In the genomic region with DNA sequence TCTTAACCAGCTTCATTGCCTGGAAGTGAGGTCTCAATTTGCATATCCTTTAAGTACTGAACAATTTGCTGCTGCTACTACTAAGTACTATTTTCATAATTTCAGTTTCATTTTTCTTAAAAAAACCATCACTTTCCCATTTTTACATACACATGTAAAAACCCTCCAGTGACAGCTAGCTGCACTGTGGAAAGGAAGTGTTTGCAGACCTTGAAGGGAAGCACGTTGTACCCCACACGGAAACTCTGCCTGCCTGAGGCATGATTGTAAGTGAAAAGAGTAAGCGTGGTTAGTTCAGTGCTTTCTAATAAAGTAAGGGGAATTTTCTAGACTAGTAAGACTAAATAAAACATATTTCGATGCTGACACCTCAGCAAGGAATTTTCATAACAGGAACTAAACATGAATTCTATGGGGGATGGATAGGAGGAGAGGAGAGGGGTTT, we compare ENCODE assay signal across 9 cellular contexts.
DNase-seq lines count a peak whose midpoint lies in the region; ATAC-seq and TF ChIP-seq lines count a peak whose summit lies in the region.
"Had no signal": no experiment of that assay in that cellular context is flagged by ENCODE, and none has a peak within 500 bp of the region (broad histone marks: within the 10 kb centered on the region; RNA-seq: fewer than 3 reads in every experiment).

No MANE protein-coding gene starts in this region.

- intact Hi-C loops in gastrocnemius medialis (cut with DNase I; ENCODE audit: low total_unique reads) = no loop called here

- peak overlapping the region in 1 of 4 donors; percentile 19 for H3K27ac ChIP-seq in gastrocnemius medialis

- no peaks in the 10 kb centered on the region for H3K9me3 Mint-ChIP-seq in activated CD8-positive, alpha-beta memory T cell treated with anti-CD3 and anti-CD28 coated beads, Interleukin-2, amount 10 ng/mL, durations not matched to agents 7 days and 5 days (ENCODE audit: low read depth)
- no peaks in the 10 kb centered on the region for H3K9me3 Mint-ChIP-seq in progenitor cell of endocrine pancreas (ENCODE audit: low read depth)
- peaks cover 3% of the 10 kb centered on the region for H3K9me3 Mint-ChIP-seq in glutamatergic neuron (ENCODE audit: unreplicated experiment)

- no peaks in the 10 kb centered on the region for H3K27me3 Mint-ChIP-seq in activated CD8-positive, alpha-beta memory T cell treated with anti-CD3 and anti-CD28 coated beads, Interleukin-2, amount 10 ng/mL, durations not matched to agents 7 days and 5 days
- H3K27me3 Mint-ChIP-seq in progenitor cell of endocrine pancreas (no peaks in the 10 kb centered on the region), glutamatergic neuron (ENCODE audit: unreplicated experiment) (peaks cover 4% of the 10 kb centered on the region)

- no peak for TF ChIP-seq POLR2A in gastrocnemius medialis (IDR thresholded peaks at IDR 0.05)

- no peaks in the 10 kb centered on the region for H3K9me3 ChIP-seq in gastrocnemius medialis

- DNase-seq in activated CD8-positive, alpha-beta memory T cell treated with anti-CD3 and anti-CD28 coated beads, Interleukin-2, amount 10 ng/mL, durations not matched to agents 7 days and 5 days = peak; percentile 67
- DNase-seq in stimulated activated CD4-positive, alpha-beta T cell treated with anti-CD3 and anti-CD28 coated beads, Interleukin-12 subunit alpha, Interleukin-12 subunit beta, amount 100 ng/mL, for 24 hours (ENCODE audit: low read depth in 2 of 2) = peak; percentile 40 to 54
- no peak for DNase-seq in DMS153 (lab: John Stamatoyannopoulos, UW)
- DNase-seq in progenitor cell of endocrine pancreas (ENCODE audit: low spot score, unreplicated experiment) = no peak
- DNase-seq in glutamatergic neuron = no peak
- DNase-seq in gastrocnemius medialis = no peak

- peak overlapping the region; percentile 83 for H3K27ac Mint-ChIP-seq in activated CD8-positive, alpha-beta memory T cell treated with anti-CD3 and anti-CD28 coated beads, Interleukin-2, amount 10 ng/mL, durations not matched to agents 7 days and 5 days
- H3K27ac Mint-ChIP-seq in progenitor cell of endocrine pancreas = no peak overlapping the region
- no peak overlapping the region for H3K27ac Mint-ChIP-seq in glutamatergic neuron (ENCODE audit: unreplicated experiment)

- H3K4me3 Mint-ChIP-seq in activated CD8-positive, alpha-beta memory T cell treated with anti-CD3 and anti-CD28 coated beads, Interleukin-2, amount 10 ng/mL, durations not matched to agents 7 days and 5 days = peak overlapping the region; percentile 60
- H3K4me3 Mint-ChIP-seq in progenitor cell of endocrine pancreas (ENCODE audit: low read depth) (no peak overlapping the region), glutamatergic neuron (ENCODE audit: unreplicated experiment) (no peak overlapping the region)

- ATAC-seq in GM19023 (IDR thresholded peaks at IDR 0.05; ENCODE audit: unreplicated experiment) (peak; percentile 86), HG02938 (IDR thresholded peaks at IDR 0.05; ENCODE audit: unreplicated experiment) (peak; percentile 74), gastrocnemius medialis (no peak)
- ATAC-seq in activated CD8-positive, alpha-beta memory T cell treated with anti-CD3 and anti-CD28 coated beads, Interleukin-2, amount 10 ng/mL, durations not matched to agents 7 days and 5 days = peak; percentile 78

- in situ Hi-C loops in gastrocnemius medialis (cut with MboI; ENCODE audit: low sequenced_read_pairs in 4 of 4) = loop anchor here (10.0 kb wide), 3 partner anchors 352 to 482 kb away; partner anchors contain the start of gene PPID (in 1 of the 4)

- CTCF ChIA-PET in activated CD8-positive, alpha-beta memory T cell treated with anti-CD3 and anti-CD28 coated beads, Interleukin-2, amount 10 ng/mL, durations not matched to agents 7 days and 5 days (lab: Charles Lee) = no interaction called here

- H3K4me1 Mint-ChIP-seq in activated CD8-positive, alpha-beta memory T cell treated with anti-CD3 and anti-CD28 coated beads, Interleukin-2, amount 10 ng/mL, durations not matched to agents 7 days and 5 days = peaks cover 49% of the 10 kb centered on the region
- H3K4me1 Mint-ChIP-seq in progenitor cell of endocrine pancreas (ENCODE audit: low read depth) (peaks cover 13% of the 10 kb centered on the region), glutamatergic neuron (ENCODE audit: low read depth, unreplicated experiment) (peaks cover 27% of the 10 kb centered on the region)

- no peaks in the 10 kb centered on the region for H3K36me3 ChIP-seq in gastrocnemius medialis

- TF ChIP-seq CTCF in progenitor cell of endocrine pancreas (IDR thresholded peaks at IDR 0.05; ENCODE audit: unreplicated experiment) (no peak), glutamatergic neuron (IDR thresholded peaks at IDR 0.05; ENCODE audit: partially characterized antibody, unreplicated experiment) (no peak), gastrocnemius medialis (IDR thresholded peaks at IDR 0.05 in 4 of 5, conservative IDR thresholded peaks at IDR 0.05 in 1 of 5) (no peak)

- H3K4me1 ChIP-seq in gastrocnemius medialis = peaks cover 15 to 46% of the 10 kb centered on the region in 2 donors

- H3K27me3 ChIP-seq in gastrocnemius medialis = no peaks in the 10 kb centered on the region

- peaks cover 11% of the 10 kb centered on the region for H3K36me3 Mint-ChIP-seq in activated CD8-positive, alpha-beta memory T cell treated with anti-CD3 and anti-CD28 coated beads, Interleukin-2, amount 10 ng/mL, durations not matched to agents 7 days and 5 days
- H3K36me3 Mint-ChIP-seq in progenitor cell of endocrine pancreas (ENCODE audit: insufficient read depth) (peaks cover 6% of the 10 kb centered on the region), glutamatergic neuron (ENCODE audit: unreplicated experiment) (no peaks in the 10 kb centered on the region)

- no peak overlapping the region for H3K4me3 ChIP-seq in gastrocnemius medialis
- H3K4me3 ChIP-seq: lung had no signal

Comparison
In these comparisons a context has a peak if more than half of its experiments do, and no peak if none do; other contexts are left out.
1. ATAC-seq: peak in GM19023 (single experiment), HG02938 (single experiment) and activated CD8-positive, alpha-beta memory T cell treated with anti-CD3 and anti-CD28 coated beads, Interleukin-2, amount 10 ng/mL, durations not matched to agents 7 days and 5 days (single experiment); none in gastrocnemius medialis (0 of 2).
2. DNase-seq: peak in activated CD8-positive, alpha-beta memory T cell treated with anti-CD3 and anti-CD28 coated beads, Interleukin-2, amount 10 ng/mL, durations not matched to agents 7 days and 5 days (single experiment) and stimulated activated CD4-positive, alpha-beta T cell treated with anti-CD3 and anti-CD28 coated beads, Interleukin-12 subunit alpha, Interleukin-12 subunit beta, amount 100 ng/mL, for 24 hours (2 of 2); none in DMS153 (single experiment), progenitor cell of endocrine pancreas (single experiment), glutamatergic neuron (single experiment) and gastrocnemius medialis (0 of 2).